ENCODE assay signal across 1 cellular context in the genomic region with DNA sequence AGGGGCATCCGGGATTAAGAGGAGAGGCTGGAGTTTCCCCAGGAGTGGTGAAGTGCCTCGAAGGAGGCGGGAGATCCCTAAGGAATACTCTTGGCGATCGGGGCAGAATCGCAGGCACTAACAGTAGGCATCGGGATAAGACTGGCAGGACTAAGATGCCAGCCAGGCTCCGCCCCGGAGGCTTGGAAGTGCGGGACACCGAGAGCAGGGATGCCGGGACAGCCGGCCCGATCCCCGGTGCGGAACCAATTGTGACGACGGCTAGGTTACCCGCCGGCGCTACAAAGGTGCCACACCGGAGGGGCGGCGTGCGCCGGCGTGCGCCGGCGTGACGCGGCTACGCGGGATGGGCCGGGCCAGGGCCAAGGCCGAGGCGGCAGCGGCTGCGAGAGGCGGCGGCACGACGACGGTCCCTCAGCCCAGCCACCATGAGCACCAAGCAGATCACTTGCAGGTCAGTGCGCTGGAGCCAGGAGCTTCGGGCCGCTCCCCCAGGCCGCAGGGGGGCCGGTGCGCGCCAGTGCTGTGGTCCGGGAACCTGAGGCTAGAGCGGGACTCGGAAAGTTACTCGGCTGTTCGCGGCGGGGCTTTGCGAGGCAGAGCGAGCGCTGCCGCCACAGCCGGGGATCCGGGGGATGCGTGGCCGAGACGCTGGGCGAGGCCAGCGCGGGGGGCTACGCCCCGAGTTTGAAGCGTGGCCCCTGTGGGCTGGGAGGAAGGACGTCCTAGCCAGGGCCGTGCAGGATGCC.
A peak's percentile ranks its signal among the peaks of the same experiment; 100 is the strongest.
TF ChIP-seq lines count a peak whose summit lies in the region.

Gene MKRN2, plus strand, starts transcription at position 365 of the 749 bp plus-strand sequence. Its CDS starts 64 bp downstream, at position 429.

TF ChIP-seq in K562, 482 proteins besides CTCF, POLR2A, EP300 and RAD21 (continued from another document and continues in another):
- TF ChIP-seq, protein P1, sequence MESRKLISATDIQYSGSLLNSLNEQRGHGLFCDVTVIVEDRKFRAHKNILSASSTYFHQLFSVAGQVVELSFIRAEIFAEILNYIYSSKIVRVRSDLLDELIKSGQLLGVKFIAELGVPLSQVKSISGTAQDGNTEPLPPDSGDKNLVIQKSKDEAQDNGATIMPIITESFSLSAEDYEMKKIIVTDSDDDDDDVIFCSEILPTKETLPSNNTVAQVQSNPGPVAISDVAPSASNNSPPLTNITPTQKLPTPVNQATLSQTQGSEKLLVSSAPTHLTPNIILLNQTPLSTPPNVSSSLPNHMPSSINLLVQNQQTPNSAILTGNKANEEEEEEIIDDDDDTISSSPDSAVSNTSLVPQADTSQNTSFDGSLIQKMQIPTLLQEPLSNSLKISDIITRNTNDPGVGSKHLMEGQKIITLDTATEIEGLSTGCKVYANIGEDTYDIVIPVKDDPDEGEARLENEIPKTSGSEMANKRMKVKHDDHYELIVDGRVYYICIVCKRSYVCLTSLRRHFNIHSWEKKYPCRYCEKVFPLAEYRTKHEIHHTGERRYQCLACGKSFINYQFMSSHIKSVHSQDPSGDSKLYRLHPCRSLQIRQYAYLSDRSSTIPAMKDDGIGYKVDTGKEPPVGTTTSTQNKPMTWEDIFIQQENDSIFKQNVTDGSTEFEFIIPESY (CRISPR knock-in tag; IDR thresholded peaks at IDR 0.05) = peak; percentile 61; the same call in 1 of the 2 replicates
- TF ChIP-seq NCOA1 (IDR thresholded peaks at IDR 0.05; ENCODE audit: low read depth) (peak; percentile 98), NFIC (IDR thresholded peaks at IDR 0.05) (peak; percentile 64), TAF9B (IDR thresholded peaks at IDR 0.05; ENCODE audit: partially characterized antibody) (peak; percentile 89), BCOR (IDR thresholded peaks at IDR 0.05) (peak; percentile 78), ARID1B (IDR thresholded peaks at IDR 0.05) (0 out of 2 replicates have a peak, but pooled peaks have one; percentile 43), HMGN3 (IDR thresholded peaks at IDR 0.05; ENCODE audit: borderline replicate concordance, extremely low read depth, insufficient read length, low read depth, low read length) (peak; percentile 98), HCFC1 (IDR thresholded peaks at IDR 0.05; ENCODE audit: low read depth, low read length) (peak; percentile 88), DIDO1 (tag; IDR thresholded peaks at IDR 0.05; ENCODE audit: low read depth) (peak; percentile 85), ZBTB2 (IDR thresholded peaks at IDR 0.05) (peak; percentile 95), JUND (IDR thresholded peaks at IDR 0.05; ENCODE audit: borderline replicate concordance, low read depth, low read length) (peak; percentile 76), JUND (tag; IDR thresholded peaks at IDR 0.05; ENCODE audit: borderline replicate concordance, low read depth, low read length) (peak; percentile 71; the same call in 1 of the 3 replicates), GATAD2B (IDR thresholded peaks at IDR 0.05; ENCODE audit: borderline replicate concordance) (peak; percentile 95), HNRNPLL (IDR thresholded peaks at IDR 0.05; ENCODE audit: low read depth, low read length, poor library complexity, severe bottlenecking) (peak; percentile 56), FOXM1 (IDR thresholded peaks at IDR 0.05; ENCODE audit: low read depth) (no peak), FOXM1 (CRISPR knock-in tag; IDR thresholded peaks at IDR 0.05; ENCODE audit: low read depth) (peak; percentile 91; the same call in 1 of the 2 replicates), ETS2 (tag; IDR thresholded peaks at IDR 0.05; ENCODE audit: borderline replicate concordance, poor library complexity, severe bottlenecking) (peak; percentile 18), YY1 (IDR thresholded peaks at IDR 0.05; ENCODE audit: borderline replicate concordance in 1 of 3, control insufficient read depth in 1 of 3, extremely low read depth in 1 of 3, insufficient read depth in 3 of 3, insufficient read length in 1 of 3, insufficient replicate concordance in 2 of 3, low read depth in 1 of 3, low read length in 2 of 3) (peak in 2 of 3 experiments; percentile 87 to 89), SNIP1 (IDR thresholded peaks at IDR 0.05; ENCODE audit: low read depth) (no peak), E2F3 (CRISPR knock-in tag; IDR thresholded peaks at IDR 0.05) (peak; percentile 40; the same call in 1 of the 2 replicates), NR1H2 (CRISPR knock-in tag; IDR thresholded peaks at IDR 0.05) (peak; percentile 48), ZBED1 (IDR thresholded peaks at IDR 0.05) (0 out of 2 replicates have a peak, but pooled peaks have one; percentile 60), HNRNPL (IDR thresholded peaks at IDR 0.05; ENCODE audit: low read depth, low read length) (peak; percentile 86), ZNF12 (CRISPR knock-in tag; IDR thresholded peaks at IDR 0.05) (peak; percentile 73; the same call in 1 of the 2 replicates), FOSL1 (tag; conservative IDR thresholded peaks at IDR 0.05) (peak; percentile 47), SRSF1 (IDR thresholded peaks at IDR 0.05; ENCODE audit: low read depth, low read length) (0 out of 2 replicates have a peak, but pooled peaks have one; percentile 44), MTA1 (IDR thresholded peaks at IDR 0.05; ENCODE audit: borderline replicate concordance) (0 out of 2 replicates have a peak, but pooled peaks have one; percentile 9), CSDE1 (IDR thresholded peaks at IDR 0.05) (peak in 1 of 2 experiments; percentile 74; a peak in 1 of 4 replicates), KDM1A (IDR thresholded peaks at IDR 0.05) (peak in 1 of 2 experiments; percentile 29; a peak in 1 of 4 replicates), COPS2 (conservative IDR thresholded peaks at IDR 0.05) (no peak), SREBF1 (IDR thresholded peaks at IDR 0.05; ENCODE audit: borderline replicate concordance, low read depth, low read length) (0 out of 2 replicates have a peak, but pooled peaks have one; percentile 32), NFRKB (IDR thresholded peaks at IDR 0.05; ENCODE audit: low read depth) (no peak; the same call in none of the 2 replicates), MTA3 (IDR thresholded peaks at IDR 0.05; ENCODE audit: borderline replicate concordance) (peak; percentile 96), ZBTB43 (CRISPR knock-in tag; IDR thresholded peaks at IDR 0.05) (peak; percentile 77; the same call in 1 of the 2 replicates), ZNF239 (CRISPR knock-in tag; IDR thresholded peaks at IDR 0.05) (no peak), CTBP1 (IDR thresholded peaks at IDR 0.05; ENCODE audit: borderline replicate concordance) (peak; percentile 97), ZNF408 (CRISPR knock-in tag; IDR thresholded peaks at IDR 0.05; ENCODE audit: low read depth) (no peak), SMAD4 (CRISPR knock-in tag; conservative IDR thresholded peaks at IDR 0.05) (peak; percentile 88), SOX6 (IDR thresholded peaks at IDR 0.05) (peak; percentile 73; the same call in 1 of the 2 replicates), BRD4 (IDR thresholded peaks at IDR 0.05) (peak; percentile 60; the same call in 1 of the 2 replicates), ZNF583 (CRISPR knock-in tag; IDR thresholded peaks at IDR 0.05) (peak; percentile 77), CREBBP (IDR thresholded peaks at IDR 0.05; ENCODE audit: low read depth, low read length) (no peak), POLR2AphosphoS5 (IDR thresholded peaks at IDR 0.05; ENCODE audit: control insufficient read depth, insufficient read depth, low read depth, low read length) (peak; percentile 98), SUPT5H (IDR thresholded peaks at IDR 0.05) (peak; percentile 98), ZNF316 (IDR thresholded peaks at IDR 0.05) (0 out of 2 replicates have a peak, but pooled peaks have one; percentile 12), MED1 (CRISPR knock-in tag; IDR thresholded peaks at IDR 0.05; ENCODE audit: borderline replicate concordance) (no peak; the same call in 1 of the 2 replicates), POLR3A (IDR thresholded peaks at IDR 0.05; ENCODE audit: borderline replicate concordance, extremely low read depth, insufficient read depth, insufficient read length) (no peak), ZNF57 (CRISPR knock-in tag; IDR thresholded peaks at IDR 0.05) (no peak), SAP30 (IDR thresholded peaks at IDR 0.05; ENCODE audit: borderline replicate concordance, insufficient read depth, low read depth, low read length, poor library complexity, severe bottlenecking) (peak; percentile 66)
- TF ChIP-seq, protein P2, sequence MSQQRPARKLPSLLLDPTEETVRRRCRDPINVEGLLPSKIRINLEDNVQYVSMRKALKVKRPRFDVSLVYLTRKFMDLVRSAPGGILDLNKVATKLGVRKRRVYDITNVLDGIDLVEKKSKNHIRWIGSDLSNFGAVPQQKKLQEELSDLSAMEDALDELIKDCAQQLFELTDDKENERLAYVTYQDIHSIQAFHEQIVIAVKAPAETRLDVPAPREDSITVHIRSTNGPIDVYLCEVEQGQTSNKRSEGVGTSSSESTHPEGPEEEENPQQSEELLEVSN (IDR thresholded peaks at IDR 0.05; ENCODE audit: borderline replicate concordance in 1 of 2, extremely low read depth in 1 of 2, insufficient read depth in 1 of 2, insufficient read length in 1 of 2, low read depth in 1 of 2, low read length in 1 of 2, poor library complexity in 1 of 2, severe bottlenecking in 1 of 2) = peak; percentile 95 to 97
- TF ChIP-seq, protein P3, sequence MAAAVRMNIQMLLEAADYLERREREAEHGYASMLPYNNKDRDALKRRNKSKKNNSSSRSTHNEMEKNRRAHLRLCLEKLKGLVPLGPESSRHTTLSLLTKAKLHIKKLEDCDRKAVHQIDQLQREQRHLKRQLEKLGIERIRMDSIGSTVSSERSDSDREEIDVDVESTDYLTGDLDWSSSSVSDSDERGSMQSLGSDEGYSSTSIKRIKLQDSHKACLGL (CRISPR knock-in tag; IDR thresholded peaks at IDR 0.05; ENCODE audit: borderline replicate concordance, poor library complexity, severe bottlenecking) = peak; percentile 38
- TF ChIP-seq, protein P4, sequence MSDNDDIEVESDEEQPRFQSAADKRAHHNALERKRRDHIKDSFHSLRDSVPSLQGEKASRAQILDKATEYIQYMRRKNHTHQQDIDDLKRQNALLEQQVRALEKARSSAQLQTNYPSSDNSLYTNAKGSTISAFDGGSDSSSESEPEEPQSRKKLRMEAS (CRISPR knock-in tag; IDR thresholded peaks at IDR 0.05) = peak; percentile 86
- TF ChIP-seq, protein P5, sequence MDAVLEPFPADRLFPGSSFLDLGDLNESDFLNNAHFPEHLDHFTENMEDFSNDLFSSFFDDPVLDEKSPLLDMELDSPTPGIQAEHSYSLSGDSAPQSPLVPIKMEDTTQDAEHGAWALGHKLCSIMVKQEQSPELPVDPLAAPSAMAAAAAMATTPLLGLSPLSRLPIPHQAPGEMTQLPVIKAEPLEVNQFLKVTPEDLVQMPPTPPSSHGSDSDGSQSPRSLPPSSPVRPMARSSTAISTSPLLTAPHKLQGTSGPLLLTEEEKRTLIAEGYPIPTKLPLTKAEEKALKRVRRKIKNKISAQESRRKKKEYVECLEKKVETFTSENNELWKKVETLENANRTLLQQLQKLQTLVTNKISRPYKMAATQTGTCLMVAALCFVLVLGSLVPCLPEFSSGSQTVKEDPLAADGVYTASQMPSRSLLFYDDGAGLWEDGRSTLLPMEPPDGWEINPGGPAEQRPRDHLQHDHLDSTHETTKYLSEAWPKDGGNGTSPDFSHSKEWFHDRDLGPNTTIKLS (IDR thresholded peaks at IDR 0.05; ENCODE audit: borderline replicate concordance, low read depth) = peak; percentile 93
- TF ChIP-seq, protein P6, sequence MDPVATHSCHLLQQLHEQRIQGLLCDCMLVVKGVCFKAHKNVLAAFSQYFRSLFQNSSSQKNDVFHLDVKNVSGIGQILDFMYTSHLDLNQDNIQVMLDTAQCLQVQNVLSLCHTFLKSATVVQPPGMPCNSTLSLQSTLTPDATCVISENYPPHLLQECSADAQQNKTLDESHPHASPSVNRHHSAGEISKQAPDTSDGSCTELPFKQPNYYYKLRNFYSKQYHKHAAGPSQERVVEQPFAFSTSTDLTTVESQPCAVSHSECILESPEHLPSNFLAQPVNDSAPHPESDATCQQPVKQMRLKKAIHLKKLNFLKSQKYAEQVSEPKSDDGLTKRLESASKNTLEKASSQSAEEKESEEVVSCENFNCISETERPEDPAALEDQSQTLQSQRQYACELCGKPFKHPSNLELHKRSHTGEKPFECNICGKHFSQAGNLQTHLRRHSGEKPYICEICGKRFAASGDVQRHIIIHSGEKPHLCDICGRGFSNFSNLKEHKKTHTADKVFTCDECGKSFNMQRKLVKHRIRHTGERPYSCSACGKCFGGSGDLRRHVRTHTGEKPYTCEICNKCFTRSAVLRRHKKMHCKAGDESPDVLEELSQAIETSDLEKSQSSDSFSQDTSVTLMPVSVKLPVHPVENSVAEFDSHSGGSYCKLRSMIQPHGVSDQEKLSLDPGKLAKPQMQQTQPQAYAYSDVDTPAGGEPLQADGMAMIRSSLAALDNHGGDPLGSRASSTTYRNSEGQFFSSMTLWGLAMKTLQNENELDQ (CRISPR knock-in tag; IDR thresholded peaks at IDR 0.05; ENCODE audit: borderline replicate concordance) = 0 out of 2 replicates have a peak, but pooled peaks have one; percentile 69
